Comparison of ENCODE assay signal across 2 cellular contexts in genomic region chr5:132733499-132734148, GRCh38.
TF ChIP-seq lines count a peak whose summit lies in the region.

No MANE protein-coding gene starts in this region.

TF ChIP-seq in HEK293, 187 proteins besides CTCF, POLR2A, EP300 and RAD21:
- no peak for TF ChIP-seq ZNF548 (tag by site-specific recombination; IDR thresholded peaks at IDR 0.05)
- TF ChIP-seq ZNF121 (tag by site-specific recombination; IDR thresholded peaks at IDR 0.05), result peak; percentile 94
- TF ChIP-seq ZIC2 (tag by site-specific recombination; IDR thresholded peaks at IDR 0.05), result peak; percentile 17; the same call in 1 of the 2 replicates
- TF ChIP-seq ATF2 (tag by site-specific recombination; IDR thresholded peaks at IDR 0.05; ENCODE audit: low read depth), result peak; percentile 81

TF ChIP-seq in K562, 482 proteins besides CTCF, POLR2A, EP300 and RAD21:
- TF ChIP-seq ZNF589 (CRISPR knock-in tag; IDR thresholded peaks at IDR 0.05; ENCODE audit: low read depth), result no peak
- peak; percentile 25; the same call in 1 of the 2 replicates for TF ChIP-seq ATF3 (IDR thresholded peaks at IDR 0.05)
- TF ChIP-seq ATF3 (CRISPR knock-in tag; conservative IDR thresholded peaks at IDR 0.05), result no peak
- peak; percentile 79 for TF ChIP-seq ZNF121 (CRISPR knock-in tag; conservative IDR thresholded peaks at IDR 0.05)
- no peak for TF ChIP-seq NCOA4 (IDR thresholded peaks at IDR 0.05; ENCODE audit: partially characterized antibody)
- no peak for TF ChIP-seq ZNF764 (CRISPR knock-in tag; IDR thresholded peaks at IDR 0.05; ENCODE audit: low read depth)
